ENCODE assay signal across 1 cellular context in the genomic region with DNA sequence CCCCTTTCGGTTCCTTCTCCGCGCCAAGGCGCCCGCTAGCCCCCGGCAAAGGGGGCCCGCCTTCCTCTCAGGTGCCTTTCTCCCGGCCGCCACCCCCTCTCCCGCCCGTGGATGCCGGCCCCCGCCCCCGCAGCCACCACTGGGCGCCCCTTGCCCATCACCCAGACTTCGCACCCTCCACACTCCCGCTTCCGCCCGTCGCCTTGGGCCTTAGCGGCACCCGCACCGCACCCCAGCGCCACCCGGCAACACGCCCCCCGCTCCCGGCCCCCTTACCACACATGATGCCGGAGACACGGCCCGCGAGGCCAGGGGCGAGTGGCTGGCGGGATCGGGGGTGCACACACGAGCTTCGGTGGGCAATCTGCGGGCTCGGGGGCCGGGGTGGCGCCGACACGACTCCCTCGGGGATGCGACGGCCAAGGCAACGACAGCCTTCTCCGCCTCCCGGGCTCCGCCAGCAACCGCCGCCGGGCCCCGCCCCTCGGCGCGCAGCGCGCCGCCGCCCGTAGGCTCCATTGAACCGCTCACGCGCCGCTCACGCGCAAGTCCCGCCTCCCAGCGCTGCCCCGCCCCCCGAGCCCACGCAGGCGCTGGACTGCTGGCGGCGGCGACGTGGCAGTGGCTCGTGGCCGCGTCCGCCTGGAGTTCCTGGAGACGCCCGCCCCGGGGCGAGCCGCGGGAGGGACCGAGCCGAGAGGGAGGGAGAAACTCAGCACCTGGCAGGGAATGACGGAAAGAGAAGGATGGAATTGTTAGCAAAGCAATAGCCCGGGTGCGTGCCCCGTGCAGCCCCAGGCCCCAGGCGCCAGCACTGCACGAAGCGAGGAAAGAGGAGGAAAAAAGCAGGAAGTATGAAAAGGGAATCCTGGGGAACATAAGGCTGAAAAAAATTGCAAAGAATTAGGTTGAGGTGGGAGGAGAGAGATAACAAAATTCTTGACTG.
A peak's percentile ranks its signal among the peaks of the same experiment; 100 is the strongest.
TF ChIP-seq lines count a peak whose summit lies in the region.

Gene GFPT1, minus strand, starts transcription at position 439 of the 946 bp plus-strand sequence. Its CDS starts 156 bp downstream, at position 283.

TF ChIP-seq in HepG2, 621 proteins besides CTCF, POLR2A, EP300 and RAD21 (continued from another document and continues in another):
- TF ChIP-seq CAMTA2 (CRISPR knock-in tag; IDR thresholded peaks at IDR 0.05; ENCODE audit: borderline replicate concordance) = peak; percentile 57; the same call in 1 of the 2 replicates
- no peak for TF ChIP-seq CEBPB (IDR thresholded peaks at IDR 0.05; ENCODE audit: borderline replicate concordance, low read depth, low read length)
- TF ChIP-seq ZBTB38 (CRISPR knock-in tag; IDR thresholded peaks at IDR 0.05) = peak; percentile 89
- TF ChIP-seq YEATS2 (CRISPR knock-in tag; IDR thresholded peaks at IDR 0.05; ENCODE audit: borderline replicate concordance) = peak; percentile 67
- peak; percentile 69; the same call in 1 of the 2 replicates for TF ChIP-seq ZNF503 (CRISPR knock-in tag; IDR thresholded peaks at IDR 0.05)
- TF ChIP-seq ZNF282 (IDR thresholded peaks at IDR 0.05; ENCODE audit: partially characterized antibody) = no peak
- TF ChIP-seq, protein P1, sequence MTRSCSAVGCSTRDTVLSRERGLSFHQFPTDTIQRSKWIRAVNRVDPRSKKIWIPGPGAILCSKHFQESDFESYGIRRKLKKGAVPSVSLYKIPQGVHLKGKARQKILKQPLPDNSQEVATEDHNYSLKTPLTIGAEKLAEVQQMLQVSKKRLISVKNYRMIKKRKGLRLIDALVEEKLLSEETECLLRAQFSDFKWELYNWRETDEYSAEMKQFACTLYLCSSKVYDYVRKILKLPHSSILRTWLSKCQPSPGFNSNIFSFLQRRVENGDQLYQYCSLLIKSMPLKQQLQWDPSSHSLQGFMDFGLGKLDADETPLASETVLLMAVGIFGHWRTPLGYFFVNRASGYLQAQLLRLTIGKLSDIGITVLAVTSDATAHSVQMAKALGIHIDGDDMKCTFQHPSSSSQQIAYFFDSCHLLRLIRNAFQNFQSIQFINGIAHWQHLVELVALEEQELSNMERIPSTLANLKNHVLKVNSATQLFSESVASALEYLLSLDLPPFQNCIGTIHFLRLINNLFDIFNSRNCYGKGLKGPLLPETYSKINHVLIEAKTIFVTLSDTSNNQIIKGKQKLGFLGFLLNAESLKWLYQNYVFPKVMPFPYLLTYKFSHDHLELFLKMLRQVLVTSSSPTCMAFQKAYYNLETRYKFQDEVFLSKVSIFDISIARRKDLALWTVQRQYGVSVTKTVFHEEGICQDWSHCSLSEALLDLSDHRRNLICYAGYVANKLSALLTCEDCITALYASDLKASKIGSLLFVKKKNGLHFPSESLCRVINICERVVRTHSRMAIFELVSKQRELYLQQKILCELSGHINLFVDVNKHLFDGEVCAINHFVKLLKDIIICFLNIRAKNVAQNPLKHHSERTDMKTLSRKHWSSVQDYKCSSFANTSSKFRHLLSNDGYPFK (CRISPR knock-in tag; IDR thresholded peaks at IDR 0.05; ENCODE audit: borderline replicate concordance) = peak; percentile 61; the same call in 1 of the 2 replicates
- peak; percentile 94 for TF ChIP-seq CCDC6 (CRISPR knock-in tag; IDR thresholded peaks at IDR 0.05)
- TF ChIP-seq KMT2A (CRISPR knock-in tag; IDR thresholded peaks at IDR 0.05) = peak; percentile 85
- TF ChIP-seq MATR3 (CRISPR knock-in tag; IDR thresholded peaks at IDR 0.05) = no peak
- TF ChIP-seq, protein P2, sequence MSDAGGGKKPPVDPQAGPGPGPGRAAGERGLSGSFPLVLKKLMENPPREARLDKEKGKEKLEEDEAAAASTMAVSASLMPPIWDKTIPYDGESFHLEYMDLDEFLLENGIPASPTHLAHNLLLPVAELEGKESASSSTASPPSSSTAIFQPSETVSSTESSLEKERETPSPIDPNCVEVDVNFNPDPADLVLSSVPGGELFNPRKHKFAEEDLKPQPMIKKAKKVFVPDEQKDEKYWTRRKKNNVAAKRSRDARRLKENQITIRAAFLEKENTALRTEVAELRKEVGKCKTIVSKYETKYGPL (CRISPR knock-in tag; IDR thresholded peaks at IDR 0.05) = peak; percentile 61
- TF ChIP-seq IRX3 (CRISPR knock-in tag; IDR thresholded peaks at IDR 0.05; ENCODE audit: borderline replicate concordance, low read depth) = peak; percentile 82
- TF ChIP-seq ZNF124 (CRISPR knock-in tag; IDR thresholded peaks at IDR 0.05) = peak; percentile 93
- peak; percentile 93 for TF ChIP-seq HOXA3 (CRISPR knock-in tag; IDR thresholded peaks at IDR 0.05)
- TF ChIP-seq, protein P3, sequence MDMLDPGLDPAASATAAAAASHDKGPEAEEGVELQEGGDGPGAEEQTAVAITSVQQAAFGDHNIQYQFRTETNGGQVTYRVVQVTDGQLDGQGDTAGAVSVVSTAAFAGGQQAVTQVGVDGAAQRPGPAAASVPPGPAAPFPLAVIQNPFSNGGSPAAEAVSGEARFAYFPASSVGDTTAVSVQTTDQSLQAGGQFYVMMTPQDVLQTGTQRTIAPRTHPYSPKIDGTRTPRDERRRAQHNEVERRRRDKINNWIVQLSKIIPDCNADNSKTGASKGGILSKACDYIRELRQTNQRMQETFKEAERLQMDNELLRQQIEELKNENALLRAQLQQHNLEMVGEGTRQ (IDR thresholded peaks at IDR 0.05; ENCODE audit: low read depth, low read length) = no peak
- TF ChIP-seq, protein P3 (CRISPR knock-in tag; IDR thresholded peaks at IDR 0.05; ENCODE audit: borderline replicate concordance) = no peak; the same call in 1 of the 2 replicates
- TF ChIP-seq SMAD9 (CRISPR knock-in tag; IDR thresholded peaks at IDR 0.05) = no peak
- peak; percentile 81 for TF ChIP-seq ZNF792 (CRISPR knock-in tag; IDR thresholded peaks at IDR 0.05)
- no peak for TF ChIP-seq ISX (CRISPR knock-in tag; conservative IDR thresholded peaks at IDR 0.05)
- peak; percentile 64 for TF ChIP-seq DR1 (CRISPR knock-in tag; IDR thresholded peaks at IDR 0.05)
- TF ChIP-seq, protein P4, sequence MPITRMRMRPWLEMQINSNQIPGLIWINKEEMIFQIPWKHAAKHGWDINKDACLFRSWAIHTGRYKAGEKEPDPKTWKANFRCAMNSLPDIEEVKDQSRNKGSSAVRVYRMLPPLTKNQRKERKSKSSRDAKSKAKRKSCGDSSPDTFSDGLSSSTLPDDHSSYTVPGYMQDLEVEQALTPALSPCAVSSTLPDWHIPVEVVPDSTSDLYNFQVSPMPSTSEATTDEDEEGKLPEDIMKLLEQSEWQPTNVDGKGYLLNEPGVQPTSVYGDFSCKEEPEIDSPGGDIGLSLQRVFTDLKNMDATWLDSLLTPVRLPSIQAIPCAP (CRISPR knock-in tag; IDR thresholded peaks at IDR 0.05; ENCODE audit: low read depth) = peak; percentile 91
- peak; percentile 86 for TF ChIP-seq ZNF276 (CRISPR knock-in tag; IDR thresholded peaks at IDR 0.05; ENCODE audit: low read depth)
- no peak for TF ChIP-seq SCMH1 (CRISPR knock-in tag; IDR thresholded peaks at IDR 0.05; ENCODE audit: borderline replicate concordance)
- TF ChIP-seq ZBTB43 (CRISPR knock-in tag; conservative IDR thresholded peaks at IDR 0.05) = peak; percentile 85
- no peak for TF ChIP-seq PPARG (CRISPR knock-in tag; conservative IDR thresholded peaks at IDR 0.05)
- TF ChIP-seq ZNF790 (CRISPR knock-in tag; IDR thresholded peaks at IDR 0.05; ENCODE audit: borderline replicate concordance) = peak; percentile 95; the same call in 1 of the 2 replicates
- peak; percentile 78 for TF ChIP-seq ETV6 (CRISPR knock-in tag; conservative IDR thresholded peaks at IDR 0.05)
- TF ChIP-seq NR2F1 (CRISPR knock-in tag; IDR thresholded peaks at IDR 0.05) = no peak
- TF ChIP-seq, protein P5, sequence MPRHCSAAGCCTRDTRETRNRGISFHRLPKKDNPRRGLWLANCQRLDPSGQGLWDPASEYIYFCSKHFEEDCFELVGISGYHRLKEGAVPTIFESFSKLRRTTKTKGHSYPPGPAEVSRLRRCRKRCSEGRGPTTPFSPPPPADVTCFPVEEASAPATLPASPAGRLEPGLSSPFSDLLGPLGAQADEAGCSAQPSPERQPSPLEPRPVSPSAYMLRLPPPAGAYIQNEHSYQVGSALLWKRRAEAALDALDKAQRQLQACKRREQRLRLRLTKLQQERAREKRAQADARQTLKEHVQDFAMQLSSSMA (CRISPR knock-in tag; IDR thresholded peaks at IDR 0.05) = peak; percentile 86
- TF ChIP-seq, protein P6, sequence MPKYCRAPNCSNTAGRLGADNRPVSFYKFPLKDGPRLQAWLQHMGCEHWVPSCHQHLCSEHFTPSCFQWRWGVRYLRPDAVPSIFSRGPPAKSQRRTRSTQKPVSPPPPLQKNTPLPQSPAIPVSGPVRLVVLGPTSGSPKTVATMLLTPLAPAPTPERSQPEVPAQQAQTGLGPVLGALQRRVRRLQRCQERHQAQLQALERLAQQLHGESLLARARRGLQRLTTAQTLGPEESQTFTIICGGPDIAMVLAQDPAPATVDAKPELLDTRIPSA (CRISPR knock-in tag; IDR thresholded peaks at IDR 0.05; ENCODE audit: borderline replicate concordance) = peak; percentile 84; the same call in 1 of the 2 replicates
- no peak for TF ChIP-seq ZNF460 (CRISPR knock-in tag; IDR thresholded peaks at IDR 0.05; ENCODE audit: borderline replicate concordance)
- TF ChIP-seq KAT8 (CRISPR knock-in tag; IDR thresholded peaks at IDR 0.05) = peak; percentile 87
- 0 out of 2 replicates have a peak, but pooled peaks have one; percentile 34 for TF ChIP-seq BRCA1 (CRISPR knock-in tag; IDR thresholded peaks at IDR 0.05)
- peak; percentile 72; the same call in 1 of the 2 replicates for TF ChIP-seq ZNF317 (CRISPR knock-in tag; IDR thresholded peaks at IDR 0.05)
- TF ChIP-seq MED13 (CRISPR knock-in tag; IDR thresholded peaks at IDR 0.05) = peak; percentile 77
- TF ChIP-seq ZNF136 (CRISPR knock-in tag; IDR thresholded peaks at IDR 0.05; ENCODE audit: low read depth) = peak; percentile 92; the same call in 1 of the 2 replicates
- TF ChIP-seq ZNF629 (CRISPR knock-in tag; conservative IDR thresholded peaks at IDR 0.05) = 0 out of 2 replicates have a peak, but pooled peaks have one; percentile 16
- TF ChIP-seq, protein P7, sequence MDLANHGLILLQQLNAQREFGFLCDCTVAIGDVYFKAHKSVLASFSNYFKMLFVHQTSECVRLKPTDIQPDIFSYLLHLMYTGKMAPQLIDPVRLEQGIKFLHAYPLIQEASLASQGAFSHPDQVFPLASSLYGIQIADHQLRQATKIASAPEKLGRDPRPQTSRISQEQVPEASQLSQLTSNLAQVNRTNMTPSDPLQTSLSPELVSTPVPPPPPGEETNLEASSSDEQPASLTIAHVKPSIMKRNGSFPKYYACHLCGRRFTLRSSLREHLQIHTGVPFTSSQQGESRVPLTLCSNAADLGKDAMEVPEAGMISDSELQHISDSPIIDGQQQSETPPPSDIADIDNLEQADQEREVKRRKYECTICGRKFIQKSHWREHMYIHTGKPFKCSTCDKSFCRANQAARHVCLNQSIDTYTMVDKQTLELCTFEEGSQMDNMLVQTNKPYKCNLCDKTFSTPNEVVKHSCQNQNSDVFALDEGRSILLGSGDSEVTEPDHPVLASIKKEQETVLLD (CRISPR knock-in tag; IDR thresholded peaks at IDR 0.05; ENCODE audit: low read depth) = peak; percentile 84
- TF ChIP-seq, protein P8, sequence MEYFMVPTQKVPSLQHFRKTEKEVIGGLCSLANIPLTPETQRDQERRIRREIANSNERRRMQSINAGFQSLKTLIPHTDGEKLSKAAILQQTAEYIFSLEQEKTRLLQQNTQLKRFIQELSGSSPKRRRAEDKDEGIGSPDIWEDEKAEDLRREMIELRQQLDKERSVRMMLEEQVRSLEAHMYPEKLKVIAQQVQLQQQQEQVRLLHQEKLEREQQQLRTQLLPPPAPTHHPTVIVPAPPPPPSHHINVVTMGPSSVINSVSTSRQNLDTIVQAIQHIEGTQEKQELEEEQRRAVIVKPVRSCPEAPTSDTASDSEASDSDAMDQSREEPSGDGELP (IDR thresholded peaks at IDR 0.05; ENCODE audit: borderline replicate concordance, low read depth) = no peak; the same call in 1 of the 2 replicates
